ENCODE assay signal across 31 cellular contexts in the genomic region with DNA sequence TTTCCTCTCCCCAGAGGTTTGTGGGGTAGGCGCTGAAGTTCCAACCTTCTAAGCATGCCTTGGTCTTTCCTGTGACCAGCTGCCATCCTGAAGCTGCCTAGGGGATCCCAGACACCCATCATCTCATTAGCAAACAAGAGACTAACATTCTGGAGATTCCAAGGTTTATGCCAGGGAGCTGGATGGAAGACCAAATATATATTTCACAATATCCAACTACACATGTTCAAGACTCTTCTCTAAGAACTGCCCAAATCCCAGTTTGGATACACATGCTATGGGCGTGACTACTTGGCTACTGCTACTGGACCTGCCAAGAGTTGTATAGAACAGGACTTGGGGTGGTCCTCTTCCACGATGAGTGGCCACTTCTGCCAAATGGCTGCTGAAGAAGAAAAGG.
"Had no signal": no experiment of that assay in that cellular context is flagged by ENCODE, and none has a peak within 500 bp of the region (broad histone marks: within the 10 kb centered on the region; RNA-seq: fewer than 3 reads in every experiment).

No MANE protein-coding gene starts in this region.

- H3K27me3 ChIP-seq: brain microvascular endothelial cell, esophagus muscularis mucosa, foreskin keratinocyte, gastrocnemius medialis, heart right ventricle had no signal

- H3K4me1 ChIP-seq: foreskin keratinocyte, gastrocnemius medialis had no signal

- H3K36me3 ChIP-seq: brain microvascular endothelial cell, esophagus muscularis mucosa, gastrocnemius medialis, heart right ventricle had no signal

- ATAC-seq: activated T-cell treated with anti-CD3 and anti-CD28 coated beads, Interleukin-2, amount 50 U/mL, for 72 hours; effector memory CD8-positive, alpha-beta T cell; foreskin keratinocyte; gastrocnemius medialis had no signal

- H3K36me3 Mint-ChIP-seq: activated naive CD4-positive, alpha-beta T cell treated with anti-CD3 and anti-CD28 coated beads, Interleukin-2, amount 10 ng/mL, durations not matched to agents 7 days and 5 days; activated naive CD8-positive, alpha-beta T cell had no signal

- H3K4me3 ChIP-seq: esophagus muscularis mucosa, gastrocnemius medialis, heart right ventricle had no signal

- H3K27ac Mint-ChIP-seq: activated CD4-positive, alpha-beta memory T cell treated with anti-CD3 and anti-CD28 coated beads, Interleukin-2, amount 10 ng/mL, durations not matched to agents 7 days and 5 days; activated CD4-positive, alpha-beta T cell treated with anti-CD3 and anti-CD28 coated beads, Interleukin-2, amount 10 ng/mL, durations not matched to agents 7 days and 5 days; activated naive CD4-positive, alpha-beta T cell treated with anti-CD3 and anti-CD28 coated beads, Interleukin-2, amount 10 ng/mL, durations not matched to agents 7 days and 5 days; activated naive CD8-positive, alpha-beta T cell; activated T-cell treated with anti-CD3 and anti-CD28 coated beads, Interleukin-2, amount 50 U/mL, for 24 hours; activated T-cell treated with anti-CD3 and anti-CD28 coated beads, Interleukin-2, amount 50 U/mL, for 72 hours had no signal

- H3K9me3 ChIP-seq: esophagus muscularis mucosa, gastrocnemius medialis, heart right ventricle had no signal

- FAIRE-seq: astrocyte, bronchial epithelial cell, colon had no signal

- DNase-seq: activated CD4-positive, alpha-beta memory T cell treated with anti-CD3 and anti-CD28 coated beads, Interleukin-2, amount 10 ng/mL, durations not matched to agents 7 days and 5 days; activated CD4-positive, alpha-beta T cell treated with anti-CD3 and anti-CD28 coated beads for 1 hour; activated CD4-positive, alpha-beta T cell treated with anti-CD3 and anti-CD28 coated beads for 4 hours; activated CD4-positive, alpha-beta T cell treated with anti-CD3 and anti-CD28 coated beads, Interleukin-2, amount 10 ng/mL, durations not matched to agents 7 days and 5 days; activated CD4-positive, alpha-beta T cell treated with anti-CD3 and anti-CD28 coated beads, Interleukin-2, amount 50 U/mL, for 4 hours; activated CD4-positive, CD25-positive, alpha-beta regulatory T cell; activated CD8-positive, alpha-beta memory T cell treated with anti-CD3 and anti-CD28 coated beads, Interleukin-2, amount 50 U/mL, for 48 hours; activated gamma-delta T cell; activated naive CD4-positive, alpha-beta T cell; activated naive CD4-positive, alpha-beta T cell treated with anti-CD3 and anti-CD28 coated beads, Interleukin-2, amount 10 ng/mL, durations not matched to agents 7 days and 5 days; activated T-cell treated with anti-CD3 and anti-CD28 coated beads for 4 hours; activated T-cell treated with anti-CD3 and anti-CD28 coated beads, Interleukin-2, amount 50 U/mL, for 24 hours; activated T-cell treated with anti-CD3 and anti-CD28 coated beads, Interleukin-2, amount 50 U/mL, for 72 hours; amniotic stem cell; anterior cingulate cortex; brain microvascular endothelial cell; caudate nucleus; cortex of kidney; dermis blood vessel endothelial cell; effector CD4-positive, alpha-beta T cell; effector memory CD8-positive, alpha-beta T cell; erythroblast; foreskin keratinocyte; gastrocnemius medialis; heart right ventricle; T-helper 2 cell had no signal

- H3K9me3 Mint-ChIP-seq: activated CD4-positive, alpha-beta memory T cell treated with anti-CD3 and anti-CD28 coated beads, Interleukin-2, amount 10 ng/mL, durations not matched to agents 7 days and 5 days; activated T-cell treated with anti-CD3 and anti-CD28 coated beads, Interleukin-2, amount 50 U/mL, for 24 hours; effector memory CD8-positive, alpha-beta T cell had no signal

- H3K27ac ChIP-seq: brain microvascular endothelial cell, esophagus muscularis mucosa, foreskin keratinocyte, gastrocnemius medialis, heart right ventricle had no signal
